ENCODE assay signal across 8 cellular contexts in genomic region chr12:53625946-53626701, GRCh38. TPM values are rescaled to one million over a fixed set of nuclear protein-coding genes. Genes with fewer than 3 reads are reported as not detected.
DNase-seq lines count a peak whose midpoint lies in the region; ATAC-seq and TF ChIP-seq lines count a peak whose summit lies in the region.

ATF7 (minus strand) TSS chr12:53626382; CDS start chr12:53601000, 25,382 bp downstream.

- DNase-seq in AG10803 (ENCODE audit: low read depth) = peak; percentile 97
- DNase-seq in NCI-H460 (ENCODE audit: extremely low read depth, low read depth) = peak; percentile 98
- DNase-seq in activated CD4-positive, CD25-positive, alpha-beta regulatory T cell treated with anti-CD3 and anti-CD28 coated beads, Interleukin-2, amount 50 U/mL, for 72 hours = peak; percentile 99
- DNase-seq in cerebellar nuclear complex (lab: John Stamatoyannopoulos, UW) = peak; percentile 90 to 98
- peak; percentile 100 for DNase-seq in islet precursor cell
- DNase-seq in stimulated activated CD4-positive, alpha-beta T cell treated with anti-CD3 and anti-CD28 coated beads, Interleukin-12 subunit alpha, Interleukin-12 subunit beta, amount 100 ng/mL, for 48 hours (ENCODE audit: low read depth in 2 of 3, low spot score in 1 of 3) = peak; percentile 96 to 99 (median 97)

- ATAC-seq in GM19043 (IDR thresholded peaks at IDR 0.05; ENCODE audit: low read depth, unreplicated experiment) (peak; percentile 97), HG03378 (IDR thresholded peaks at IDR 0.05; ENCODE audit: unreplicated experiment) (peak; percentile 96)

- TF ChIP-seq CTCF in AG10803 (conservative IDR thresholded peaks at IDR 0.05; ENCODE audit: low read length) = no peak

- peak within 1 kb of the TSS; percentile 75 for H3K4me3 ChIP-seq in AG10803 (ENCODE audit: low read length)

RNA-seq across cellular contexts. Expression of gene ATF7, which starts in this region (rescaled TPM):
- 24.9 and 31.6 TPM in 2 replicates for total RNA-seq in NCI-H460 (2014; rRNA removed; shearing (Covaris generic))
- 8.1 and 8.6 TPM in 2 replicates for polyA plus RNA-seq in NCI-H460 (2014; cell fraction: nucleus; rRNA removed)

Comparison
In these comparisons a context has a peak if more than half of its experiments do, and no peak if none do; other contexts are left out.
1. Peak in every context shown above with its lines: DNase-seq, ATAC-seq and H3K4me3 ChIP-seq.